Comparison of ENCODE assay signal across 8 cellular contexts in the genomic region with DNA sequence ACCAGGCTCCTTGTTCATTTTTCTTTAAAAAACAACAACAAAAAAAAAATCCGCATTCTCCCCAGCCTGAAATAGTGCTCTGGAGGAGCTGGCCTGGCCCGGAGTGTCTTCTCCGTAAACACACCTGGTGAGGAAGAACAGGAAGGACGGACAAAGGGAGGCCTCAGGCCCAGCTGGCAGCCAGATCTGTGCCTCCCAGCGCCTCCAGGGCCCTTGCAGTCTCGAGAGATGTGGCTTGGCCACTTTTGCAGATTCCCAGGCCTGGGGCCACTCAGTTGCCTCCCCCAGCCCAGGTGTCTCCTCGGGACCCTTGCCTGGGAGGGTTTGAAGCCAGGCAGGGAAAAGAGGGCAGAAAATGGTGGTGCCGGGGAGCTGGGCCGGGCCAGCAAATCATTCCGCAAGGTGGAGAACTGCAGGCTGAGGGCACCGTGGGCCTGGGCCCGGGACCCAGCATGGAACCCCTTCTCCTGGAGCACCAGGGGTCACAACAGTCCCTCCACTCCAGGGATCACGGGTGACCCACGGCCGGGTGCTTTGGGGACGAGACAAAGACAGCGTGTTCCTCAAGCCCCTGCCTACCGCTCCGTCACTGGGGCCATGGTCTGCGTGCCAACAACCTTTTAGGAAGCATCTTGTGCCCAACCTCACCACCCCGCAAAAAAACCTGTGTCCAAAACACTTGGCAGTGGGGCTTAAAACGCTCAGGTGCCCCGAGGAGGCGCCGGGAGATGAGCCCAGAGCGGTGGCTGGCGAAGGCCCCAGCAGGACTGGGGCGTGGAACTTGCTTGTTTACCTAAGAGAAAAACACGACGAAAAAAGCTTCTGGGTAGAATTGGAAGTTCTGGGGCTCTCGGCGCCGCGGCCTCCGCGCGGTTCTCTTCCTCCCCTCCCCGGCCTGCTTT.
DNase-seq lines count a peak whose midpoint lies in the region; ATAC-seq and TF ChIP-seq lines count a peak whose summit lies in the region.

No MANE protein-coding gene starts in this region.

- H3K36me3 ChIP-seq in BJ (ENCODE audit: control insufficient read depth, insufficient read depth, low read length) (no peaks in the 10 kb centered on the region; the same call in 1 of the 2 replicates), Loucy (ENCODE audit: insufficient read depth, low read length) (no peaks in the 10 kb centered on the region), ascending aorta (no peaks in the 10 kb centered on the region), gastrocnemius medialis (no peaks in the 10 kb centered on the region)

- in situ Hi-C loops in gastrocnemius medialis (cut with MboI; ENCODE audit: low sequenced_read_pairs in 4 of 4), result no loop called here

- H3K27ac ChIP-seq in ascending aorta, result peak overlapping the region; percentile 97 to 98
- peak overlapping the region; percentile 98 to 99 (median 99) for H3K27ac ChIP-seq in gastrocnemius medialis

- no peaks in the 10 kb centered on the region for H3K9me3 ChIP-seq in Loucy (ENCODE audit: insufficient read depth, low read depth, low read length)
- H3K9me3 ChIP-seq in ascending aorta, result no peaks in the 10 kb centered on the region
- no peaks in the 10 kb centered on the region for H3K9me3 ChIP-seq in gastrocnemius medialis

- H3K4me1 ChIP-seq in Loucy (ENCODE audit: insufficient read depth, low read length, poor library complexity, severe bottlenecking) (peaks cover 76% of the 10 kb centered on the region), ascending aorta (peaks cover 24 to 53% of the 10 kb centered on the region in 2 donors), gastrocnemius medialis (peaks cover 73% of the 10 kb centered on the region in 2 donors)

- no peak for TF ChIP-seq POLR2A in gastrocnemius medialis (IDR thresholded peaks at IDR 0.05)

- TF ChIP-seq CTCF in BJ (IDR thresholded peaks at IDR 0.05; ENCODE audit: insufficient read depth, low read depth, low read length) (no peak), Loucy (conservative IDR thresholded peaks at IDR 0.05; ENCODE audit: low read length) (no peak), ascending aorta (IDR thresholded peaks at IDR 0.05) (no peak), gastrocnemius medialis (IDR thresholded peaks at IDR 0.05 in 4 of 5, conservative IDR thresholded peaks at IDR 0.05 in 1 of 5) (no peak)

- H3F3A ChIP-seq in Loucy (ENCODE audit: low read depth), result 0 out of 2 replicates have a peak, but pooled peaks cover 3% of the 10 kb centered on the region

- peak overlapping the region; percentile 99 for H3K9ac ChIP-seq in Loucy (ENCODE audit: low read depth, low read length, poor library complexity, severe bottlenecking)

- no peak overlapping the region; the same call in 1 of the 2 replicates for H2AFZ ChIP-seq in Loucy (ENCODE audit: low read length)

- no peaks in the 10 kb centered on the region for H4K20me1 ChIP-seq in Loucy (ENCODE audit: insufficient read depth, low read length, poor library complexity, severe bottlenecking)

- H3K27me3 ChIP-seq in BJ (ENCODE audit: control insufficient read depth, insufficient read depth, low read length) (no peaks in the 10 kb centered on the region), Loucy (ENCODE audit: insufficient read depth, low read length, poor library complexity, severe bottlenecking) (no peaks in the 10 kb centered on the region), ascending aorta (no peaks in the 10 kb centered on the region), gastrocnemius medialis (no peaks in the 10 kb centered on the region)

- CTCF ChIA-PET in BJ (lab: Yijun Ruan, JAX), result interaction anchor here (0.8 to 1.8 kb wide), 5 partner anchors 9 to 43 kb away, joined by 3 to 8 read pairs (median 4); no protein-coding TSS in a partner anchor

- H3K4me3 ChIP-seq in BJ (ENCODE audit: low read depth, low read length), result peak overlapping the region; percentile 54
- H3K4me3 ChIP-seq in Loucy (ENCODE audit: low read length, poor library complexity, severe bottlenecking), result peak overlapping the region; percentile 95
- H3K4me3 ChIP-seq in ascending aorta, result peak overlapping the region; percentile 72 to 83
- peak overlapping the region; percentile 17 for H3K4me3 ChIP-seq in iPS-11a (ENCODE audit: low read depth, low read length)
- peak overlapping the region; percentile 71 to 80 (median 72) for H3K4me3 ChIP-seq in gastrocnemius medialis

- peaks cover 91% of the 10 kb centered on the region for H3K79me2 ChIP-seq in Loucy (ENCODE audit: insufficient read depth, low read length)

- no peaks in the 10 kb centered on the region for H3K9me2 ChIP-seq in Loucy (replicated peaks; ENCODE audit: low read depth, low read length)

- intact Hi-C loops in ascending aorta (cut with DNase I) (no loop called here), gastrocnemius medialis (cut with DNase I; ENCODE audit: low total_unique reads) (no loop called here)

- POLR2A ChIA-PET in BJ (lab: Charles Lee), result no interaction called here

- DNase-seq in BJ (ENCODE audit: low read depth) (no peak), ascending aorta (ENCODE audit: low spot score in 2 of 2) (peak; percentile 8 to 70), gastrocnemius medialis (peak in 1 of 2 donors; percentile 51), NCI-H226 (no peak)
- DNase-seq in effector CD4-positive, alpha-beta T cell, result no peak

- peak; percentile 18 to 20 for ATAC-seq in gastrocnemius medialis
- ATAC-seq in HG03095 (IDR thresholded peaks at IDR 0.05; ENCODE audit: unreplicated experiment), result no peak

- H3K4me2 ChIP-seq in Loucy (ENCODE audit: low read depth, low read length, poor library complexity, severe bottlenecking), result peak overlapping the region; percentile 97

Comparison
In these comparisons a context has a peak if more than half of its experiments do, and no peak if none do; other contexts are left out.
1. DNase-seq: peak in ascending aorta (2 of 2); none in BJ (single experiment), effector CD4-positive, alpha-beta T cell (single experiment) and NCI-H226 (single experiment).
2. H3K4me3 ChIP-seq: peak in every context shown above with its lines; median percentile 95 in Loucy; 78 in ascending aorta; 72 in gastrocnemius medialis; 54 in BJ; 17 in iPS-11a.